4 cellular contexts compared by ENCODE assay signal in genomic region chr5:29321591-29321990, GRCh38.
"Had no signal": no experiment of that assay in that cellular context is flagged by ENCODE, and none has a peak within 500 bp of the region (broad histone marks: within the 10 kb centered on the region; RNA-seq: fewer than 3 reads in every experiment).

No MANE protein-coding gene starts in this region.

- H3K4me3 Mint-ChIP-seq: GM23338, H9 had no signal

- DNase-seq: H9, HCEC 1CT, IMR-90 had no signal

- H3K9me3 Mint-ChIP-seq: GM23338, H9 had no signal

- H3K4me1 Mint-ChIP-seq: GM23338, H9 had no signal

- H3K27ac Mint-ChIP-seq: GM23338, H9 had no signal
